Comparison of ENCODE assay signal across 1 cellular context in genomic region chr2:20351555-20352229, GRCh38.
TF ChIP-seq lines count a peak whose summit lies in the region.

No MANE protein-coding gene starts in this region.

TF ChIP-seq in GM12878, 131 proteins besides CTCF, POLR2A, EP300 and RAD21:
- TF ChIP-seq CREM (IDR thresholded peaks at IDR 0.05; ENCODE audit: low read depth) (no peak), PML (IDR thresholded peaks at IDR 0.05; ENCODE audit: low read length) (0 out of 2 replicates have a peak, but pooled peaks have one; percentile 56), YY1 (IDR thresholded peaks at IDR 0.05; ENCODE audit: low read depth, low read length) (no peak), SUPT20H (IDR thresholded peaks at IDR 0.05; ENCODE audit: borderline replicate concordance, control insufficient read depth, low read depth, low read length) (no peak), NRF1 (conservative IDR thresholded peaks at IDR 0.05; ENCODE audit: low read depth, low read length) (no peak)
